In genomic region chr18:3511980-3512379, GRCh38 we compare ENCODE assay signal across 1 cellular context.
TF ChIP-seq lines count a peak whose summit lies in the region.

No MANE protein-coding gene starts in this region.

TF ChIP-seq in HEK293, 187 proteins besides CTCF, POLR2A, EP300 and RAD21 (continued from another document):
- TF ChIP-seq ZBTB44 (tag by site-specific recombination; IDR thresholded peaks at IDR 0.05) = no peak
- TF ChIP-seq ZNF830 (tag by site-specific recombination; IDR thresholded peaks at IDR 0.05; ENCODE audit: low read depth) = no peak
- TF ChIP-seq SP3 (tag by site-specific recombination; IDR thresholded peaks at IDR 0.05) = no peak
- no peak for TF ChIP-seq ZNF660 (tag by site-specific recombination; IDR thresholded peaks at IDR 0.05)
- TF ChIP-seq YY1 (tag by site-specific recombination; IDR thresholded peaks at IDR 0.05) = no peak
- TF ChIP-seq ZNF837 (tag by site-specific recombination; IDR thresholded peaks at IDR 0.05) = no peak
- no peak for TF ChIP-seq ZNF704 (tag by site-specific recombination; IDR thresholded peaks at IDR 0.05)
- 0 out of 2 replicates have a peak, but pooled peaks have one; percentile 15 for TF ChIP-seq ZNF692 (tag by site-specific recombination; IDR thresholded peaks at IDR 0.05)
- TF ChIP-seq PRDM10 (tag by site-specific recombination; IDR thresholded peaks at IDR 0.05) = peak; percentile 50
- peak; percentile 52; the same call in 1 of the 2 replicates for TF ChIP-seq WT1 (tag by site-specific recombination; IDR thresholded peaks at IDR 0.05)
- TF ChIP-seq, protein P1, sequence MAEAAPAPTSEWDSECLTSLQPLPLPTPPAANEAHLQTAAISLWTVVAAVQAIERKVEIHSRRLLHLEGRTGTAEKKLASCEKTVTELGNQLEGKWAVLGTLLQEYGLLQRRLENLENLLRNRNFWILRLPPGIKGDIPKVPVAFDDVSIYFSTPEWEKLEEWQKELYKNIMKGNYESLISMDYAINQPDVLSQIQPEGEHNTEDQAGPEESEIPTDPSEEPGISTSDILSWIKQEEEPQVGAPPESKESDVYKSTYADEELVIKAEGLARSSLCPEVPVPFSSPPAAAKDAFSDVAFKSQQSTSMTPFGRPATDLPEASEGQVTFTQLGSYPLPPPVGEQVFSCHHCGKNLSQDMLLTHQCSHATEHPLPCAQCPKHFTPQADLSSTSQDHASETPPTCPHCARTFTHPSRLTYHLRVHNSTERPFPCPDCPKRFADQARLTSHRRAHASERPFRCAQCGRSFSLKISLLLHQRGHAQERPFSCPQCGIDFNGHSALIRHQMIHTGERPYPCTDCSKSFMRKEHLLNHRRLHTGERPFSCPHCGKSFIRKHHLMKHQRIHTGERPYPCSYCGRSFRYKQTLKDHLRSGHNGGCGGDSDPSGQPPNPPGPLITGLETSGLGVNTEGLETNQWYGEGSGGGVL (tag by site-specific recombination; IDR thresholded peaks at IDR 0.05) = 0 out of 2 replicates have a peak, but pooled peaks have one; percentile 11
- TF ChIP-seq ZNF2 (tag by site-specific recombination; IDR thresholded peaks at IDR 0.05) = no peak
- 0 out of 2 replicates have a peak, but pooled peaks have one; percentile 22 for TF ChIP-seq ZNF629 (tag by site-specific recombination; IDR thresholded peaks at IDR 0.05)
- no peak for TF ChIP-seq ZNF707 (tag by site-specific recombination; IDR thresholded peaks at IDR 0.05)
- no peak for TF ChIP-seq ZNF10 (tag by site-specific recombination; IDR thresholded peaks at IDR 0.05)
- TF ChIP-seq PRDM6 (tag by site-specific recombination; IDR thresholded peaks at IDR 0.05) = peak; percentile 84
